20 cellular contexts compared by ENCODE assay signal in genomic region chr11:104522123-104522522, GRCh38.
"Had no signal": no experiment of that assay in that cellular context is flagged by ENCODE, and none has a peak within 500 bp of the region (broad histone marks: within the 10 kb centered on the region; RNA-seq: fewer than 3 reads in every experiment).

No MANE protein-coding gene starts in this region.

- ATAC-seq: effector memory CD8-positive, alpha-beta T cell; esophagus mucosa; gastrocnemius medialis; left cardiac atrium; left lung; lower lobe of right lung; naive thymus-derived CD4-positive, alpha-beta T cell; natural killer cell had no signal

- DNase-seq: cortex of kidney; effector CD8-positive, alpha-beta T cell; effector memory CD8-positive, alpha-beta T cell; endodermal cell; esophagus squamous epithelium; foreskin melanocyte; gastrocnemius medialis; glutamatergic neuron; head of caudate nucleus; heart right ventricle; hippocampal formation; left cardiac atrium; left lung; left ventricle myocardium superior; lower lobe of right lung; mesenchymal stem cell; midbrain; naive thymus-derived CD4-positive, alpha-beta T cell; natural killer cell had no signal
